Comparison of ENCODE assay signal across 12 cellular contexts in the genomic region with DNA sequence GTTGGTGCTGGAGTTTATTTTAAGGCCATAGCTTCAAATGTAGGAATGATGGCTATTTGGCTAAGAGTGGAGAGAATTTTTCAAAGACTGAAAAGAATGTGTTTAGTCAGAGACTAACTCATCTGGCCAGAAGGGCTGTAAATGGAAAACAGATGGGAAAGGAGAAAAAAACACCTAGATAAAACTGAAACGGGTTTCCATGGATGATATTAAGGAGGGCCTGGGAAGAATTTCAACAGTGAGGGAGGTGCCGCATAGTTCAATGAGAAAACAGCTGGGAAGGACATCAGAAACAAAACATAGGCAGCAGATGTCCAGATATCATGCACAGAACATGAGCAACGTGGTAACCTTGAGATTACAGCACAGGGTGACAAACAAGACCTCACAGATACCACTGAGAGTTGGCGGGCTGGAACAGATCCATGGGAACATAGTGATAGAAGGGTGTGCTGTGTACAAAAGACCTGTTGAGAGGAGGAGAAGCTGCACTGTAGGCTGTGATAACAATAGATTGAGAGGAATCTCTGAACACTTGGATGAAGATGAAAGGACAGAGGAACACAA. TPM values are rescaled to one million over a fixed set of nuclear protein-coding genes. Genes with fewer than 3 reads are reported as not detected.
A peak's percentile ranks its signal among the peaks of the same experiment; 100 is the strongest.
DNase-seq lines count a peak whose midpoint lies in the region; ATAC-seq and TF ChIP-seq lines count a peak whose summit lies in the region.
"Had no signal": no experiment of that assay in that cellular context is flagged by ENCODE, and none has a peak within 500 bp of the region (broad histone marks: within the 10 kb centered on the region; RNA-seq: fewer than 3 reads in every experiment).

No MANE protein-coding gene starts in this region.

- H3K4me1 ChIP-seq in testis: peaks cover 12% of the 10 kb centered on the region

- WGBS in testis, 2 donors: 24 to 32% methylated on average over 4 of the region's 4 CpGs

- no peaks in the 10 kb centered on the region for H3K9me3 Mint-ChIP-seq in HFFc6
- H3K9me3 Mint-ChIP-seq: activated naive CD4-positive, alpha-beta T cell treated with anti-CD3 and anti-CD28 coated beads, Interleukin-2, amount 50 U/mL, for 24 hours; naive thymus-derived CD8-positive, alpha-beta T cell had no signal

- ATAC-seq in GM21390 (IDR thresholded peaks at IDR 0.05; ENCODE audit: unreplicated experiment) (no peak), HG03469 (IDR thresholded peaks at IDR 0.05; ENCODE audit: unreplicated experiment) (no peak), GM18907 (IDR thresholded peaks at IDR 0.05; ENCODE audit: unreplicated experiment) (no peak)
- ATAC-seq: GM12878; naive thymus-derived CD8-positive, alpha-beta T cell had no signal

- H3K27me3 ChIP-seq in testis: no peaks in the 10 kb centered on the region

- intact Hi-C loops in testis (cut with DNase I; ENCODE audit: low total_unique reads): no loop called here

- H3K4me3 ChIP-seq in astrocyte of the cerebellum (ENCODE audit: low read depth, low read length) (no peak overlapping the region), testis (no peak overlapping the region)
- H3K4me3 ChIP-seq: GM12878 had no signal

- no peaks in the 10 kb centered on the region; the same call in 1 of the 2 replicates for H3K27me3 Mint-ChIP-seq in HFFc6 (ENCODE audit: insufficient read depth)

- TF ChIP-seq CTCF in HFFc6 (IDR thresholded peaks at IDR 0.05) (no peak), astrocyte of the cerebellum (IDR thresholded peaks at IDR 0.05; ENCODE audit: low read depth, low read length, missing control alignments) (no peak), testis (IDR thresholded peaks at IDR 0.05) (no peak)

- no peaks in the 10 kb centered on the region for H3K9me3 ChIP-seq in testis

- peak overlapping the region in 1 of 2 donors; percentile 41 for H3K27ac ChIP-seq in testis
- H3K27ac ChIP-seq: VCaP had no signal

- H3K36me3 Mint-ChIP-seq in HFFc6 (ENCODE audit: low read depth): no peaks in the 10 kb centered on the region
- H3K36me3 Mint-ChIP-seq: activated naive CD4-positive, alpha-beta T cell treated with anti-CD3 and anti-CD28 coated beads, Interleukin-2, amount 50 U/mL, for 24 hours; naive thymus-derived CD8-positive, alpha-beta T cell had no signal

- no peak for TF ChIP-seq POLR2A in testis (IDR thresholded peaks at IDR 0.05)

- H3K27ac Mint-ChIP-seq in HFFc6: peak overlapping the region; percentile 81
- H3K27ac Mint-ChIP-seq: activated naive CD4-positive, alpha-beta T cell treated with anti-CD3 and anti-CD28 coated beads, Interleukin-2, amount 50 U/mL, for 24 hours; naive thymus-derived CD8-positive, alpha-beta T cell had no signal

- in situ Hi-C loops in astrocyte of the cerebellum (cut with HindIII; ENCODE audit: low sequenced_read_pairs): no loop called here

- H3K4me3 Mint-ChIP-seq in HFFc6: peak overlapping the region; percentile 77
- H3K4me3 Mint-ChIP-seq: activated naive CD4-positive, alpha-beta T cell treated with anti-CD3 and anti-CD28 coated beads, Interleukin-2, amount 50 U/mL, for 24 hours; naive thymus-derived CD8-positive, alpha-beta T cell had no signal

- no peaks in the 10 kb centered on the region for H3K36me3 ChIP-seq in testis (ENCODE audit: low read depth, missing control alignments)

- H3K4me1 Mint-ChIP-seq in HFFc6 (ENCODE audit: low read depth): peaks cover 47% of the 10 kb centered on the region
- H3K4me1 Mint-ChIP-seq: activated naive CD4-positive, alpha-beta T cell treated with anti-CD3 and anti-CD28 coated beads, Interleukin-2, amount 50 U/mL, for 24 hours had no signal

- DNase-seq in HFFc6 (peak; percentile 85), astrocyte of the cerebellum (ENCODE audit: low read depth) (peak; percentile 73), iris pigment epithelial cell (ENCODE audit: low read depth) (peak; percentile 89), testis (peak; percentile 83), AML-193 (lab: John Stamatoyannopoulos, UW) (no peak)
- DNase-seq: naive thymus-derived CD8-positive, alpha-beta T cell had no signal

RNA-seq across cellular contexts. Expression of gene RAD23B, which starts 31.2 kb away (rescaled TPM):
- 100 to 1,000 TPM; 196 to 222 (median 204) TPM for total RNA-seq in HFFc6 (2021; fragmentation: NEBNext Ultra II Directional; extraction: Animal tissue kit (Norgen Biotek cat#: 25700))
- total RNA-seq in testis: 100 to 1,000 TPM; 116 to 199 TPM
- polyA plus RNA-seq in testis (ENCODE audit: insufficient read depth, low read depth, low replicate concordance): 138 TPM

Comparison
In these comparisons a context has a peak if more than half of its experiments do, and no peak if none do; other contexts are left out.
1. DNase-seq: peak in HFFc6 (single experiment), astrocyte of the cerebellum (single experiment), iris pigment epithelial cell (single experiment) and testis (single experiment); none in AML-193 (0 of 2).